Comparison of ENCODE assay signal across 8 cellular contexts in genomic region chr14:103607039-103607668, GRCh38. TPM values are rescaled to one million over a fixed set of nuclear protein-coding genes. Genes with fewer than 3 reads are reported as not detected.
A peak's percentile ranks its signal among the peaks of the same experiment; 100 is the strongest.
DNase-seq lines count a peak whose midpoint lies in the region; ATAC-seq and TF ChIP-seq lines count a peak whose summit lies in the region.

No MANE protein-coding gene starts in this region.

- H3K4me3 ChIP-seq in GM08714 (ENCODE audit: low read length), result peak overlapping the region; percentile 17; the same call in 1 of the 2 replicates
- peak overlapping the region; percentile 54 for H3K4me3 ChIP-seq in coronary artery
- H3K4me3 ChIP-seq in left lung, result peak overlapping the region in 1 of 2 donors; percentile 19

- intact Hi-C loops in left lung (cut with DNase I), result no loop called here

- no peaks in the 10 kb centered on the region for H3K36me3 ChIP-seq in left lung

- H3K9me3 ChIP-seq in left lung, result peaks cover 5 to 16% of the 10 kb centered on the region in 2 donors

- DNase-seq in NCI-H446 (lab: John Stamatoyannopoulos, UW) (peak; percentile 64 to 87), coronary artery (ENCODE audit: low spot score) (peak; percentile 82), left lung (peak; percentile 81 to 83)
- peak; percentile 24 to 29 for DNase-seq in activated CD4-positive, alpha-beta T cell treated with anti-CD3 and anti-CD28 coated beads for 4 hours
- DNase-seq in stimulated activated CD8-positive, alpha-beta memory T cell treated with anti-CD3 and anti-CD28 coated beads, Interleukin-15, amount 100 ng/mL, for 48 hours (ENCODE audit: low read depth in 2 of 2), result peak; percentile 39 to 46

- peaks cover 9 to 21% of the 10 kb centered on the region in 2 donors for H3K4me1 ChIP-seq in left lung

- TF ChIP-seq CTCF in coronary artery (IDR thresholded peaks at IDR 0.05) (no peak), left lung (IDR thresholded peaks at IDR 0.05) (no peak)

- H3K27me3 ChIP-seq in left lung, result peaks cover 0 to 24% of the 10 kb centered on the region in 2 donors

- H3K27ac ChIP-seq in coronary artery, result no peak overlapping the region
- H3K27ac ChIP-seq in left lung, result no peak overlapping the region

- ATAC-seq in HG02970 (IDR thresholded peaks at IDR 0.05; ENCODE audit: low FRiP score, unreplicated experiment) (peak; percentile 46), left lung (peak; percentile 90), GM18873 (IDR thresholded peaks at IDR 0.05; ENCODE audit: low FRiP score, unreplicated experiment) (no peak)

RNA-seq across cellular contexts. Expression of gene KLC1, which starts 21.9 kb away (rescaled TPM):
- total RNA-seq in left lung, result 100 to 1,000 TPM; 152 to 167 TPM

RNA-seq across cellular contexts. Expression of gene COA8, which starts 44.4 kb away (rescaled TPM):
- 10 to 100 TPM; 35.1 to 35.6 TPM for total RNA-seq in left lung

RNA-seq across cellular contexts. Expression of gene BAG5, which starts 44.7 kb away (rescaled TPM):
- 10 to 100 TPM; 22.7 to 26.3 TPM for total RNA-seq in left lung

Comparison
In these comparisons a context has a peak if more than half of its experiments do, and no peak if none do; other contexts are left out.
1. DNase-seq: peak in every context shown above with its lines; median percentile 82 in coronary artery; 82 in left lung; 76 in NCI-H446; 42 in stimulated activated CD8-positive, alpha-beta memory T cell treated with anti-CD3 and anti-CD28 coated beads, Interleukin-15, amount 100 ng/mL, for 48 hours; 26 in activated CD4-positive, alpha-beta T cell treated with anti-CD3 and anti-CD28 coated beads for 4 hours.